In genomic region chr1:240691521-240692338, GRCh38 we compare ENCODE assay signal across 8 cellular contexts.
DNase-seq lines count a peak whose midpoint lies in the region; ATAC-seq and TF ChIP-seq lines count a peak whose summit lies in the region.

No MANE protein-coding gene starts in this region.

- H3K27ac ChIP-seq in tibial nerve = no peak overlapping the region

- TF ChIP-seq CTCF in tibial nerve (IDR thresholded peaks at IDR 0.05) = peak; percentile 21 to 60 (median 43)

- H3K36me3 ChIP-seq in tibial nerve = no peaks in the 10 kb centered on the region

- H3K27me3 ChIP-seq in tibial nerve = no peaks in the 10 kb centered on the region

- TF ChIP-seq POLR2A in tibial nerve (IDR thresholded peaks at IDR 0.05) = no peak

- no peak overlapping the region for H3K4me3 Mint-ChIP-seq in activated T-cell treated with anti-CD3 and anti-CD28 coated beads, Interleukin-2, amount 50 U/mL, for 4 hours

- WGBS in tibial nerve, 2 donors = 65 to 67% methylated on average over 11 of the region's 11 CpGs

- H3K4me1 ChIP-seq in tibial nerve = no peaks in the 10 kb centered on the region

- H3K36me3 Mint-ChIP-seq in activated T-cell treated with anti-CD3 and anti-CD28 coated beads, Interleukin-2, amount 50 U/mL, for 4 hours (ENCODE audit: insufficient read depth) = no peaks in the 10 kb centered on the region

- no peaks in the 10 kb centered on the region for H3K9me3 Mint-ChIP-seq in activated T-cell treated with anti-CD3 and anti-CD28 coated beads, Interleukin-2, amount 50 U/mL, for 4 hours

- peaks cover 11% of the 10 kb centered on the region for H3K4me1 Mint-ChIP-seq in activated T-cell treated with anti-CD3 and anti-CD28 coated beads, Interleukin-2, amount 50 U/mL, for 4 hours (ENCODE audit: low read depth)

- no peaks in the 10 kb centered on the region for H3K9me3 ChIP-seq in tibial nerve

- ATAC-seq in HG02884 (IDR thresholded peaks at IDR 0.05; ENCODE audit: unreplicated experiment) (no peak), GM21825 (IDR thresholded peaks at IDR 0.05; ENCODE audit: unreplicated experiment) (no peak)
- ATAC-seq in activated T-cell treated with anti-CD3 and anti-CD28 coated beads, Interleukin-2, amount 50 U/mL, for 4 hours = no peak

- no peaks in the 10 kb centered on the region for H3K27me3 Mint-ChIP-seq in activated T-cell treated with anti-CD3 and anti-CD28 coated beads, Interleukin-2, amount 50 U/mL, for 4 hours (ENCODE audit: low read depth)

- DNase-seq in Daoy (ENCODE audit: low read depth) = peak; percentile 54
- DNase-seq in NCI-H1092 (lab: John Stamatoyannopoulos, UW) = peak; percentile 31
- DNase-seq in amniotic epithelial cell (ENCODE audit: low read depth) = peak; percentile 70
- DNase-seq in kidney glomerular epithelial cell (lab: John Stamatoyannopoulos, UW) = peak; percentile 25
- peak in 1 of 2 donors; percentile 48 for DNase-seq in tibial nerve (ENCODE audit: low spot score in 2 of 2)
- no peak for DNase-seq in activated T-cell treated with anti-CD3 and anti-CD28 coated beads, Interleukin-2, amount 50 U/mL, for 4 hours

- no peak overlapping the region for H3K4me3 ChIP-seq in tibial nerve

- no peak for TF ChIP-seq EP300 in tibial nerve (IDR thresholded peaks at IDR 0.05)
